ENCODE assay signal across 8 cellular contexts in genomic region chr3:134487406-134487805, GRCh38. TPM values are rescaled to one million over a fixed set of nuclear protein-coding genes. Genes with fewer than 3 reads are reported as not detected.
DNase-seq lines count a peak whose midpoint lies in the region; ATAC-seq and TF ChIP-seq lines count a peak whose summit lies in the region.

No MANE protein-coding gene starts in this region.

- peaks cover 0 to 38% (median under 1%) of the 10 kb centered on the region in 11 experiments; a peak in 7 of 22 replicates for H4K20me1 ChIP-seq in BLaER1 treated with 17β-estradiol and CSF1 and Interleukin-3, amounts not matched to agents 10 nM and 100 nM

- peak overlapping the region; percentile 89 to 98 (median 96) for H3K9ac ChIP-seq in BLaER1 treated with 17β-estradiol and CSF1 and Interleukin-3, amounts not matched to agents 10 nM and 100 nM

- H3K27ac ChIP-seq in BLaER1 treated with 17β-estradiol and CSF1 and Interleukin-3, amounts not matched to agents 10 nM and 100 nM = peak overlapping the region; percentile 91 to 100 (median 96)
- peak overlapping the region; percentile 98 for H3K27ac ChIP-seq in upper lobe of right lung

- H3K9me3 ChIP-seq in BLaER1 treated with 17β-estradiol and CSF1 and Interleukin-3, amounts not matched to agents 10 nM and 100 nM (replicated peaks in 1 of 11) = 0 out of 22 replicates have a peak, but pooled peaks cover 0 to 3% (median 0%) of the 10 kb centered on the region in 11 experiments
- no peaks in the 10 kb centered on the region for H3K9me3 ChIP-seq in upper lobe of right lung

- TF ChIP-seq CTCF in glutamatergic neuron (IDR thresholded peaks at IDR 0.05; ENCODE audit: partially characterized antibody, unreplicated experiment) (no peak), upper lobe of right lung (IDR thresholded peaks at IDR 0.05) (no peak)

- H3K36me3 Mint-ChIP-seq in glutamatergic neuron (ENCODE audit: unreplicated experiment) = peaks cover 4% of the 10 kb centered on the region

- peaks cover 36 to 50% (median 42%) of the 10 kb centered on the region in 10 experiments for H3K4me1 ChIP-seq in BLaER1 treated with 17β-estradiol and CSF1 and Interleukin-3, amounts not matched to agents 10 nM and 100 nM
- peaks cover 33% of the 10 kb centered on the region for H3K4me1 ChIP-seq in upper lobe of right lung

- H3K4me3 ChIP-seq in BLaER1 treated with 17β-estradiol and CSF1 and Interleukin-3, amounts not matched to agents 10 nM and 100 nM = peak overlapping the region; percentile 74 to 89 (median 82)
- H3K4me3 ChIP-seq in upper lobe of right lung = peak overlapping the region; percentile 94

- peaks cover 11% of the 10 kb centered on the region for H3K9me3 Mint-ChIP-seq in glutamatergic neuron (ENCODE audit: unreplicated experiment)

- peaks cover 2 to 11% (median 6%) of the 10 kb centered on the region in 11 experiments; a peak in 19 of 22 replicates for H3K36me3 ChIP-seq in BLaER1 treated with 17β-estradiol and CSF1 and Interleukin-3, amounts not matched to agents 10 nM and 100 nM
- H3K36me3 ChIP-seq in upper lobe of right lung = peaks cover 3% of the 10 kb centered on the region

- H3K27me3 ChIP-seq in BLaER1 treated with 17β-estradiol and CSF1 and Interleukin-3, amounts not matched to agents 10 nM and 100 nM = no peaks in the 10 kb centered on the region
- H3K27me3 ChIP-seq in upper lobe of right lung = no peaks in the 10 kb centered on the region

- intact Hi-C loops in upper lobe of right lung (cut with DNase I) = no loop called here

- H3K4me2 ChIP-seq in BLaER1 treated with 17β-estradiol and CSF1 and Interleukin-3, amounts not matched to agents 10 nM and 100 nM = peak overlapping the region; percentile 75 to 96 (median 90)

- peak; percentile 90 for DNase-seq in SIG-M5 treated with dmso at 0.1 percent for 504 hours (lab: John Stamatoyannopoulos, UW; ENCODE audit: unreplicated experiment)
- no peak for DNase-seq in glutamatergic neuron
- DNase-seq in upper lobe of right lung = no peak
- DNase-seq in LoVo (ENCODE audit: low spot score) = no peak
- no peak for DNase-seq in GM19240 (ENCODE audit: insufficient read length, low spot score)

- H3K27ac Mint-ChIP-seq in glutamatergic neuron (ENCODE audit: unreplicated experiment) = peak overlapping the region; percentile 99

- ATAC-seq in GM21526 (IDR thresholded peaks at IDR 0.05; ENCODE audit: low FRiP score, unreplicated experiment) = peak; percentile 29
- ATAC-seq in upper lobe of right lung = no peak
- no peak for ATAC-seq in GM18519 (IDR thresholded peaks at IDR 0.05; ENCODE audit: low FRiP score, unreplicated experiment)

- peaks cover 7% of the 10 kb centered on the region for H3K27me3 Mint-ChIP-seq in glutamatergic neuron (ENCODE audit: unreplicated experiment)

- peak overlapping the region; percentile 99 for H3K4me3 Mint-ChIP-seq in glutamatergic neuron (ENCODE audit: unreplicated experiment)

- H3K4me1 Mint-ChIP-seq in glutamatergic neuron (ENCODE audit: low read depth, unreplicated experiment) = peaks cover 21% of the 10 kb centered on the region

RNA-seq across cellular contexts. Expression of gene CEP63, which starts 1.5 kb away (rescaled TPM):
- total RNA-seq in glutamatergic neuron (ENCODE audit: unreplicated experiment) = 37.8 TPM
- 22.1 TPM for total RNA-seq in upper lobe of right lung

RNA-seq across cellular contexts. Expression of gene ANAPC13, which starts 1.6 kb away (rescaled TPM):
- total RNA-seq in glutamatergic neuron (ENCODE audit: unreplicated experiment) (70.0 TPM), upper lobe of right lung (58.1 TPM)
